ENCODE assay signal across 24 cellular contexts in the genomic region with DNA sequence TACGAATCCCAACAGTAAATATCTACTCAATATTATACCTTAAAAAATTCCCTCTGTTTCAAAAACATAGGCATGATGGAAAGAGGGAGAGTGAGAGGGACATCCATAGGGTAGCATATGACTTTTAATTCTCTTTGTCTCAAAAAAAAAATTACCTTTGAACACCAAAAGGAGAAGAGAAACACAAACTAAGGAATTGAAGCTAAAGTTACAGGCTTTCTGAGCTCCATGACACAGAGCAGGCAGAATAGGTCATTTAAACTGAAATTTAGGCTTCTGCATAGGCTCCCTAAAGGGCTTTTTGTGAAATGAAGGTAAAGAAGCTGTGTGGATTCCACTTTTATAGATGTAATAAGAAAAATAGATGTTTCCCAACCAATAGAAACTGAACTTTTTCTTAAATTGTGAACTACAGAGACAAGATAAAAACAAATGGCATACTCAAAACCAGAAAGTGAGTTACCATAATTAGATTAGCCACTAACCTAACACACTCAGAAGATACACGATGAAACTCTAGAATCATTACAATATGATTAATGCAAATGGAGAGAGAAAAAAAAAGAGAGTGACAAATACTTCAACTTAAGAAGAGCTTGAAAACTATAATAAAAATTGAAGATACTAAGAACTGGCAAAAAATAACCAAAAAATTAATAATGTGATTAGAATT.
"Had no signal": no experiment of that assay in that cellular context is flagged by ENCODE, and none has a peak within 500 bp of the region (broad histone marks: within the 10 kb centered on the region; RNA-seq: fewer than 3 reads in every experiment).

No MANE protein-coding gene starts in this region.

- H3K27ac Mint-ChIP-seq: mesothelial cell of epicardium; naive B cell; nephron; neural progenitor cell; stimulated activated naive CD8-positive, alpha-beta T cell treated with anti-CD3 and anti-CD28 coated beads, Interleukin-15, amount 100 ng/mL, for 72 hours had no signal

- H3K27ac ChIP-seq: dorsolateral prefrontal cortex, neural progenitor cell, prostate gland, right atrium auricular region, suprapubic skin, vagina had no signal

- DNase-seq: dorsolateral prefrontal cortex; effector CD4-positive, alpha-beta T cell; hypothalamus; mesenchymal stem cell; mucosa of descending colon; naive B cell; stimulated activated CD4-positive, alpha-beta T cell treated with anti-CD3 and anti-CD28 coated beads, Interleukin-12 subunit alpha, Interleukin-12 subunit beta, amount 100 ng/mL, for 4 hours; stimulated activated CD4-positive, alpha-beta T cell treated with anti-CD3 and anti-CD28 coated beads, Interleukin-1b, Interleukin-23, amount 100 ng/mL, for 48 hours; stimulated activated CD4-positive, alpha-beta T cell treated with anti-CD3 and anti-CD28 coated beads, Interleukin-4, amount 100 ng/mL, for 1 hour; stimulated activated CD8-positive, alpha-beta memory T cell treated with anti-CD3 and anti-CD28 coated beads, Interleukin-4, amount 100 ng/mL, for 48 hours; stimulated activated naive CD4-positive, alpha-beta T cell; stimulated activated naive CD8-positive, alpha-beta T cell treated with anti-CD3 and anti-CD28 coated beads, Interleukin-15, amount 100 ng/mL, for 72 hours; trophoblast cell had no signal

- H3K9me3 Mint-ChIP-seq: nephron had no signal

- H3K4me3 ChIP-seq: dorsolateral prefrontal cortex, mucosa of descending colon, neural progenitor cell, prostate gland, right atrium auricular region, smooth muscle cell, suprapubic skin, vagina had no signal

- H3K27me3 ChIP-seq: dorsolateral prefrontal cortex, neural progenitor cell, right atrium auricular region, suprapubic skin, vagina had no signal

- FAIRE-seq: keratinocyte had no signal

- H3K27me3 Mint-ChIP-seq: naive B cell; stimulated activated naive CD8-positive, alpha-beta T cell treated with anti-CD3 and anti-CD28 coated beads, Interleukin-15, amount 100 ng/mL, for 72 hours had no signal

- H3K4me3 Mint-ChIP-seq: mesothelial cell of epicardium; naive B cell; nephron; neural progenitor cell; stimulated activated naive CD8-positive, alpha-beta T cell treated with anti-CD3 and anti-CD28 coated beads, Interleukin-15, amount 100 ng/mL, for 72 hours had no signal

- H3K36me3 ChIP-seq: neural progenitor cell, prostate gland, right atrium auricular region, suprapubic skin, vagina had no signal

- H3K9ac ChIP-seq: neural progenitor cell had no signal

- H3K9me3 ChIP-seq: mucosa of descending colon, prostate gland, right atrium auricular region, suprapubic skin, vagina had no signal

- H3K4me1 Mint-ChIP-seq: mesothelial cell of epicardium; naive B cell; nephron; neural progenitor cell; stimulated activated naive CD8-positive, alpha-beta T cell treated with anti-CD3 and anti-CD28 coated beads, Interleukin-15, amount 100 ng/mL, for 72 hours had no signal

- H3K36me3 Mint-ChIP-seq: mesothelial cell of epicardium, naive B cell, neural progenitor cell had no signal

- ATAC-seq: left lobe of liver; mucosa of descending colon; sciatic nerve; stimulated activated naive CD8-positive, alpha-beta T cell treated with anti-CD3 and anti-CD28 coated beads, Interleukin-15, amount 100 ng/mL, for 72 hours had no signal

- H3K4me1 ChIP-seq: neural progenitor cell, prostate gland, right atrium auricular region, suprapubic skin, vagina had no signal
